Comparison of ENCODE assay signal across 8 cellular contexts in the genomic region with DNA sequence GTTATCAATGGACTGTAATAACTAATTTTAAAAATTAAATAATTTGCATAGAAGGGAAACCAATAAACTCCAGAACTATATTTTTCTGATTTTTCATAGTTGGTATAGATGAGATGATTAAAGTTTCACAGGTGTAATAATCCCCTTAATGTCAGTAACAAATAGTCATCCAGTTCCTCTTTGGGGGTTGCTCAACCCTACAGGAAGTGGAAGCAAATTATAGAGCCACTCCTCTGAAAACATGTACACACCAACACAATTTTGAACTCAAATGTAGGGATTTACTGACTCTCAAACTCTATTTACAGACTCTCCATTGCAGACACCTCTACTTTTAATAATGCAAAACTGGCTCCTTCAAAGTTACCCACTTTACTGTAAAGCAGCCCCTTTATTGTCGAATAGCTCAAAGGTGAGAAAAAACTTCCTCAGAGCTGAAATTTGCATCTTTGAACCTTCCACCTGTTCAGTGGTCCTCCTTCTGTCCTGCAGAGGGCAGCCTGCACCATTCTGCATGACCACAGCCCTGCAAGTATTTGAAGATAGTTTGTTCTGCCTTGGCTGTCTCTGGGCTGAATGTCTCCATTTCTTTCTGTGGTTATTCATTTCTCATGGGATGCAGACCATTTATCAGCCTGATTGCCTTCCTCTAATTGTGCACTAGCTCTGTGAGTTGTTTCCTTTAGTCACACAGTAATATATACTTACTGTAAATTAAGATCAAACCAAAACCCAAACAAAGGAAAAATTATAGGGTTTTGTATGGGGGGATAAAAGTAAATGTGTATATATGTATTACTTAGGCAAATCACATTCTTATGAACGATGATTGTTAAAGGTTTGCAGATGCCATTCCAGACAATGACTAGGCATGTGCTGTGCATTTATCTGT.
DNase-seq lines count a peak whose midpoint lies in the region; ATAC-seq, FAIRE-seq and TF ChIP-seq lines count a peak whose summit lies in the region.

No MANE protein-coding gene starts in this region.

- no peaks in the 10 kb centered on the region for H4K20me1 ChIP-seq in K562 (replicated peaks; ENCODE audit: control insufficient read depth, insufficient read depth, low read length)

- H3K36me3 ChIP-seq in Panc1 (ENCODE audit: control insufficient read depth, insufficient read depth, low read length) (no peaks in the 10 kb centered on the region), K562 (ENCODE audit: control insufficient read depth, insufficient read depth, low read length) (no peaks in the 10 kb centered on the region)

- H3K9me3 ChIP-seq in Panc1 (ENCODE audit: control insufficient read depth, insufficient read depth, low read depth, low read length) (no peaks in the 10 kb centered on the region), K562 (replicated peaks; ENCODE audit: control insufficient read depth, insufficient read depth, low read depth, low read length) (no peaks in the 10 kb centered on the region)

- POLR2A ChIA-PET in Panc1 (lab: Charles Lee) = no interaction called here
- POLR2A ChIA-PET in K562 (lab: Yijun Ruan, JAX) = no interaction called here

- ATAC-seq in GM21423 (IDR thresholded peaks at IDR 0.05; ENCODE audit: unreplicated experiment) (peak; percentile 92), HG03571 (IDR thresholded peaks at IDR 0.05; ENCODE audit: unreplicated experiment) (peak; percentile 81), Panc1 (no peak), K562 (no peak)

- peak; percentile 15 to 34; a peak in 2 of 4 replicates for TF ChIP-seq RAD21 in K562 (CRISPR knock-in tag; conservative IDR thresholded peaks at IDR 0.05 in 1 of 2, IDR thresholded peaks at IDR 0.05 in 1 of 2)

- peak; percentile 11 for FAIRE-seq in K562 (lab: Jason Lieb, UNC)

- H3K79me2 ChIP-seq in K562 (ENCODE audit: control insufficient read depth, insufficient read depth, low read length) = no peaks in the 10 kb centered on the region

- no peak for TF ChIP-seq EP300 in K562 (IDR thresholded peaks at IDR 0.05; ENCODE audit: low read length)

- intact Hi-C loops in Panc1 (cut with micrococcal nuclease; ENCODE audit: unreplicated experiment) (loop anchor here (5.0 kb wide), 1 partner anchor 874 kb away; no protein-coding TSS in a partner anchor), K562 (cut with micrococcal nuclease) (no loop called here), posterior vena cava (cut with DNase I) (loop anchor here in 1 of 2 donors (2.0 kb wide), 1 partner anchor 69 kb away; no protein-coding TSS in a partner anchor)

- no peak overlapping the region for H2AFZ ChIP-seq in K562 (ENCODE audit: low read depth, low read length)

- H3K4me2 ChIP-seq in K562 (ENCODE audit: insufficient read depth, low read length) = no peak overlapping the region

- no TSS peak for BruUV-seq in Panc1 (replicated peaks; lab: Mats Ljungman, UMichigan)
- BruUV-seq in K562 (replicated peaks; lab: Mats Ljungman, UMichigan) = no TSS peak

- H3K27ac ChIP-seq in Panc1 (ENCODE audit: low read length) = no peak overlapping the region
- H3K27ac ChIP-seq in K562 (ENCODE audit: extremely low read depth, low read depth, low read length) = no peak overlapping the region

- H3K9ac ChIP-seq in K562 (ENCODE audit: insufficient read depth in 1 of 2, low read depth in 2 of 2, low read length in 2 of 2) = no peak overlapping the region

- no peaks in the 10 kb centered on the region for H3K9me1 ChIP-seq in K562 (ENCODE audit: control insufficient read depth, insufficient read depth, low read length)

- WGBS in K562 (ENCODE audit: insufficient coverage, low coverage, missing lambda C conversion rate) = 3% methylated on average over 2 of the region's 2 CpGs

- no peak overlapping the region for H3K4me3 ChIP-seq in Panc1 (ENCODE audit: low read depth in 2 of 2, low read length in 2 of 2)
- no peak overlapping the region for H3K4me3 ChIP-seq in K562

- TF ChIP-seq POLR2A in K562 (conservative IDR thresholded peaks at IDR 0.05) = no peak

- in situ Hi-C loops in Panc1 (cut with HindIII; ENCODE audit: low pct_unique_long_range_greater_than_20kb, low sequenced_read_pairs) = no loop called here
- in situ Hi-C loops in K562 (cut with MboI) = no loop called here

- H3K27me3 ChIP-seq in Panc1 (ENCODE audit: control insufficient read depth, insufficient read depth, low read length) = no peaks in the 10 kb centered on the region
- H3K27me3 ChIP-seq in K562 (ENCODE audit: control insufficient read depth in 2 of 2, insufficient read depth in 2 of 2, low read length in 2 of 2) = no peaks in the 10 kb centered on the region

- peak; percentile 81 for TF ChIP-seq CTCF in Panc1 (IDR thresholded peaks at IDR 0.05)
- peak in 2 of 3 experiments; percentile 22 to 41; a peak in 1 of 6 replicates for TF ChIP-seq CTCF in K562 (IDR thresholded peaks at IDR 0.05 in 2 of 3, conservative IDR thresholded peaks at IDR 0.05 in 1 of 3; ENCODE audit: insufficient read depth in 2 of 3, low read depth in 1 of 3, low read length in 3 of 3)

- CTCF ChIA-PET in Panc1 (lab: Charles Lee) = no interaction called here
- CTCF ChIA-PET in K562 (lab: Yijun Ruan, JAX; ENCODE audit: low intra/inter-chr PET ratio) = no interaction called here

- H3K4me1 ChIP-seq in Panc1 (ENCODE audit: control insufficient read depth, insufficient read depth, low read length) (no peaks in the 10 kb centered on the region), K562 (replicated peaks in 1 of 2; ENCODE audit: control insufficient read depth in 2 of 2, insufficient read depth in 2 of 2, low read length in 2 of 2) (no peaks in the 10 kb centered on the region)

- DNase-seq in GM04504 (ENCODE audit: low read depth) = peak; percentile 40
- no peak for DNase-seq in Panc1 (ENCODE audit: low read depth, low spot score)
- DNase-seq in K562 (ENCODE audit: extremely low read depth in 1 of 4, low spot score in 3 of 4) = peak in 3 of 4 experiments; percentile 7 to 10 (median 9)
- DNase-seq in iPS DF 4.7 (ENCODE audit: extremely low read depth, low spot score) = peak; percentile 16
- peak; percentile 16 for DNase-seq in stimulated activated CD4-positive, alpha-beta T cell treated with anti-CD3 and anti-CD28 coated beads, Interleukin-12 subunit alpha, Interleukin-12 subunit beta, amount 100 ng/mL, for 4 hours
- no peak for DNase-seq in posterior vena cava (ENCODE audit: low spot score)

TF ChIP-seq in K562, 482 proteins besides CTCF, POLR2A, EP300 and RAD21:
- TF ChIP-seq ZNF239 (CRISPR knock-in tag; IDR thresholded peaks at IDR 0.05) = no peak
- no peak for TF ChIP-seq HNRNPH1 (optimal IDR thresholded peaks at IDR 0.05; ENCODE audit: low read depth, low read length)

Comparison
In these comparisons a context has a peak if more than half of its experiments do, and no peak if none do; other contexts are left out.
1. DNase-seq: peak in GM04504 (single experiment), K562 (3 of 4), iPS DF 4.7 (single experiment) and stimulated activated CD4-positive, alpha-beta T cell treated with anti-CD3 and anti-CD28 coated beads, Interleukin-12 subunit alpha, Interleukin-12 subunit beta, amount 100 ng/mL, for 4 hours (single experiment); none in Panc1 (single experiment) and posterior vena cava (single experiment).
2. ATAC-seq: peak in GM21423 (single experiment) and HG03571 (single experiment); none in Panc1 (single experiment) and K562 (single experiment).